9 cellular contexts compared by ENCODE assay signal in the genomic region with DNA sequence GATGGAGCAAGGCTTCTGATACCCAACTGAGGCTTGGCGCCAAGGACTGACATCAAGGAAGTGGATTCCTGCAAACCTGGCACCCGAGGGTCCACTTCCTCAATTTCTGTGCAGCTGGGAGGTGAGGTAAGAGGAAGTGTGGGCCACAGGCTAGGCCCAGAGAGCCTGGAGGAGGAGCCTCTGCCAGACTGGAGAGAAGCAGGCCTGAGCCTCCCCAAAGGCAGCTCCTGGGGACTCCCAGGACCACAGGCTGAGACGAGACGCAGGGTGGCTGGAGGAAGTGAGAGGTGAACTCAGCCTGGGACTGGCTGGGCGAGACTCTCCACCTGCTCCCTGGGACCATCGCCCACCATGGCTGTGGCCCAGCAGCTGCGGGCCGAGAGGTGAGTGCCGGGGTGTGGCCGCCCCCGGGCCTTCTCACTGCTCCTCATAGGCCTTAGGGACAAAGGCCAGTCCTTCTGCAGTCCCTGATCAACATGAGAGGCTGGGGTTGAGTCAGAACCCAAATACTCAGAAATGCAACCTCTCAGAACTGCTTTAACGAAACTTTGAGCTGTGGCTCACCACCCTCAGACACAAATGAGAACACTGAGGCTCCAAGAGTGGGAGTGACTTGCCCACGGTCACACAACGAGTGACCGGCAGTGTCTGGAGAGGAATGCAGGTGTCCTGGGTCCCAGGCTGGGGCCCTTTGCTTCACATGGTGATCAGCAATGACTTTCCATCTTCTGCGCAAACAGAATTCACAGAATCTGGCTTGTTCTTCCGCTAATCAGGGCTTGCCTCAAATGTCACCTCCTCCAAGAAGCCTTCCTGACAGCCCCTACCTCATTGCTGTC. TPM values are rescaled to one million over a fixed set of nuclear protein-coding genes. Genes with fewer than 3 reads are reported as not detected.
DNase-seq lines count a peak whose midpoint lies in the region; ATAC-seq lines count a peak whose summit lies in the region.
"Had no signal": no experiment of that assay in that cellular context is flagged by ENCODE, and none has a peak within 500 bp of the region (broad histone marks: within the 10 kb centered on the region; RNA-seq: fewer than 3 reads in every experiment).

TSS of gene NCF4 (plus strand) at position 186 of the 839 bp plus-strand sequence. CDS start at position 352, 166 bp downstream.

- peaks cover 2 to 4% of the 10 kb centered on the region in 2 donors for H3K27me3 Mint-ChIP-seq in CD4-positive, alpha-beta memory T cell
- H3K27me3 Mint-ChIP-seq in activated CD8-positive, alpha-beta T cell treated with anti-CD3 and anti-CD28 coated beads, Interleukin-2, amount 10 ng/mL, durations not matched to agents 7 days and 5 days (ENCODE audit: low read depth), result no peaks in the 10 kb centered on the region
- H3K27me3 Mint-ChIP-seq in immature natural killer cell (ENCODE audit: low read depth in 3 of 3), result peaks cover 2 to 7% (median 4%) of the 10 kb centered on the region in 3 donors
- H3K27me3 Mint-ChIP-seq in stimulated activated naive CD8-positive, alpha-beta T cell treated with anti-CD3 and anti-CD28 coated beads, Interleukin-15, Interleukin-2, amounts not matched to agents 100 ng/mL and 50 ng/mL, for 24 hours, result peaks cover 5% of the 10 kb centered on the region

- peak; percentile 15 to 66 (median 32) for DNase-seq in CD4-positive, alpha-beta memory T cell
- peak; percentile 70 for DNase-seq in activated CD8-positive, alpha-beta T cell treated with anti-CD3 and anti-CD28 coated beads, Interleukin-2, amount 10 ng/mL, durations not matched to agents 7 days and 5 days
- DNase-seq in immature natural killer cell, result no peak
- DNase-seq in NCI-H2196 treated with DMSO at 0.1 percent for 48 hours (lab: John Stamatoyannopoulos, UW; ENCODE audit: unreplicated experiment), result no peak
- DNase-seq in NCI-H128 (lab: John Stamatoyannopoulos, UW; ENCODE audit: unreplicated experiment), result no peak

- intact Hi-C loops in CD4-positive, alpha-beta memory T cell (cut with micrococcal nuclease), result no loop called here

- H3K36me3 Mint-ChIP-seq in CD4-positive, alpha-beta memory T cell, result peaks cover 15 to 16% of the 10 kb centered on the region in 2 donors
- peaks cover 27% of the 10 kb centered on the region for H3K36me3 Mint-ChIP-seq in activated CD8-positive, alpha-beta T cell treated with anti-CD3 and anti-CD28 coated beads, Interleukin-2, amount 10 ng/mL, durations not matched to agents 7 days and 5 days (ENCODE audit: low read depth)
- H3K36me3 Mint-ChIP-seq in immature natural killer cell, result no peaks in the 10 kb centered on the region
- no peaks in the 10 kb centered on the region for H3K36me3 Mint-ChIP-seq in stimulated activated naive CD8-positive, alpha-beta T cell treated with anti-CD3 and anti-CD28 coated beads, Interleukin-15, Interleukin-2, amounts not matched to agents 100 ng/mL and 50 ng/mL, for 24 hours (ENCODE audit: low read depth)

- peak; percentile 60 for ATAC-seq in GM19438 (IDR thresholded peaks at IDR 0.05; ENCODE audit: low read depth, unreplicated experiment)
- peak; percentile 65 for ATAC-seq in HG03460 (IDR thresholded peaks at IDR 0.05; ENCODE audit: unreplicated experiment)
- peak; percentile 80 for ATAC-seq in activated CD8-positive, alpha-beta T cell treated with anti-CD3 and anti-CD28 coated beads, Interleukin-2, amount 10 ng/mL, durations not matched to agents 7 days and 5 days

- peak within 1 kb of the TSS; percentile 35 to 56 for H3K4me3 ChIP-seq in CD4-positive, alpha-beta memory T cell (ENCODE audit: low read length in 2 of 2)

- no peaks in the 10 kb centered on the region for H3K9me3 ChIP-seq in CD4-positive, alpha-beta memory T cell (ENCODE audit: control insufficient read depth in 1 of 2, low read length in 2 of 2)

- peak within 1 kb of the TSS; percentile 83 to 95 (median 90) for H3K27ac Mint-ChIP-seq in CD4-positive, alpha-beta memory T cell
- peak within 1 kb of the TSS; percentile 99 for H3K27ac Mint-ChIP-seq in activated CD8-positive, alpha-beta T cell treated with anti-CD3 and anti-CD28 coated beads, Interleukin-2, amount 10 ng/mL, durations not matched to agents 7 days and 5 days
- H3K27ac Mint-ChIP-seq in immature natural killer cell, result peak within 1 kb of the TSS in 4 of 6 donors; percentile 31 to 64 (median 44)
- H3K27ac Mint-ChIP-seq in stimulated activated naive CD8-positive, alpha-beta T cell treated with anti-CD3 and anti-CD28 coated beads, Interleukin-15, Interleukin-2, amounts not matched to agents 100 ng/mL and 50 ng/mL, for 24 hours, result peak within 1 kb of the TSS; percentile 89

- CTCF ChIA-PET in CD4-positive, alpha-beta memory T cell (lab: Charles Lee; ENCODE audit: partially characterized antibody), result interaction anchor here (0.6 to 11.6 kb wide), 6 partner anchors 8 to 121 kb away, joined by 3 to 112 read pairs (median 7); no protein-coding TSS in a partner anchor
- CTCF ChIA-PET in activated CD8-positive, alpha-beta T cell treated with anti-CD3 and anti-CD28 coated beads, Interleukin-2, amount 10 ng/mL, durations not matched to agents 7 days and 5 days (lab: Charles Lee), result interaction anchor here (0.9 to 12.5 kb wide), 12 partner anchors 8 to 338 kb away, joined by 3 to 332 read pairs (median 6); partner anchors contain the start of gene IFT27

- H3K9me3 Mint-ChIP-seq in CD4-positive, alpha-beta memory T cell, result no peaks in the 10 kb centered on the region
- no peaks in the 10 kb centered on the region for H3K9me3 Mint-ChIP-seq in activated CD8-positive, alpha-beta T cell treated with anti-CD3 and anti-CD28 coated beads, Interleukin-2, amount 10 ng/mL, durations not matched to agents 7 days and 5 days (ENCODE audit: insufficient read depth)
- H3K9me3 Mint-ChIP-seq in immature natural killer cell, result no peaks in the 10 kb centered on the region
- no peaks in the 10 kb centered on the region for H3K9me3 Mint-ChIP-seq in stimulated activated naive CD8-positive, alpha-beta T cell treated with anti-CD3 and anti-CD28 coated beads, Interleukin-15, Interleukin-2, amounts not matched to agents 100 ng/mL and 50 ng/mL, for 24 hours

- H3K4me1 ChIP-seq in CD4-positive, alpha-beta memory T cell (ENCODE audit: insufficient read depth, low read length), result peaks cover 36% of the 10 kb centered on the region

- peak within 1 kb of the TSS; percentile 54 for H3K27ac ChIP-seq in CD4-positive, alpha-beta memory T cell (ENCODE audit: low read depth, low read length)

- POLR2A ChIA-PET in CD4-positive, alpha-beta memory T cell (lab: Charles Lee; ENCODE audit: partially characterized antibody), result interaction anchor here (0.8 to 3.8 kb wide), 8 partner anchors 9 to 288 kb away, joined by 3 to 18 read pairs (median 6); partner anchors contain the start of gene IFT27
- POLR2A ChIA-PET in activated CD8-positive, alpha-beta T cell treated with anti-CD3 and anti-CD28 coated beads, Interleukin-2, amount 10 ng/mL, durations not matched to agents 7 days and 5 days (lab: Charles Lee), result interaction anchor here (0.8 to 2.4 kb wide), 5 partner anchors 13 to 85 kb away, joined by 3 to 14 read pairs (median 4); partner anchors contain the start of gene IFT27

- peak within 1 kb of the TSS; percentile 71 to 86 (median 82) for H3K4me3 Mint-ChIP-seq in CD4-positive, alpha-beta memory T cell
- H3K4me3 Mint-ChIP-seq in activated CD8-positive, alpha-beta T cell treated with anti-CD3 and anti-CD28 coated beads, Interleukin-2, amount 10 ng/mL, durations not matched to agents 7 days and 5 days, result peak within 1 kb of the TSS; percentile 80
- peak within 1 kb of the TSS in 1 of 5 donors; percentile 21 for H3K4me3 Mint-ChIP-seq in immature natural killer cell
- peak within 1 kb of the TSS; percentile 40 for H3K4me3 Mint-ChIP-seq in stimulated activated naive CD8-positive, alpha-beta T cell treated with anti-CD3 and anti-CD28 coated beads, Interleukin-15, Interleukin-2, amounts not matched to agents 100 ng/mL and 50 ng/mL, for 24 hours

- peaks cover 12 to 36% (median 25%) of the 10 kb centered on the region in 4 donors for H3K4me1 Mint-ChIP-seq in CD4-positive, alpha-beta memory T cell
- H3K4me1 Mint-ChIP-seq in activated CD8-positive, alpha-beta T cell treated with anti-CD3 and anti-CD28 coated beads, Interleukin-2, amount 10 ng/mL, durations not matched to agents 7 days and 5 days (ENCODE audit: low read depth), result peaks cover 84% of the 10 kb centered on the region
- peaks cover 6 to 7% of the 10 kb centered on the region in 2 donors for H3K4me1 Mint-ChIP-seq in immature natural killer cell
- H3K4me1 Mint-ChIP-seq in stimulated activated naive CD8-positive, alpha-beta T cell treated with anti-CD3 and anti-CD28 coated beads, Interleukin-15, Interleukin-2, amounts not matched to agents 100 ng/mL and 50 ng/mL, for 24 hours (ENCODE audit: low read depth), result peaks cover 52% of the 10 kb centered on the region

- no peaks in the 10 kb centered on the region for H3K27me3 ChIP-seq in CD4-positive, alpha-beta memory T cell (ENCODE audit: insufficient read depth, low read length)

- peaks cover 5% of the 10 kb centered on the region for H3K36me3 ChIP-seq in CD4-positive, alpha-beta memory T cell (ENCODE audit: insufficient read depth, low read length)

RNA-seq across cellular contexts. Expression of gene NCF4, which starts in this region (rescaled TPM):
- 10 to 100 TPM; 16.6 to 17.5 TPM for total RNA-seq in CD4-positive, alpha-beta memory T cell
- 10 to 100 TPM; 26.8 to 28.0 TPM for polyA plus RNA-seq in CD4-positive, alpha-beta memory T cell
- 10 to 100 TPM; 44.1 to 48.2 TPM for total RNA-seq in activated CD8-positive, alpha-beta T cell treated with anti-CD3 and anti-CD28 coated beads, Interleukin-2, amount 10 ng/mL, durations not matched to agents 7 days and 5 days
- 1 to 10 TPM in 2 of 3 donors, under 1 TPM in 1; 0.75 to 3.1 (median 3.0) TPM for polyA plus RNA-seq in immature natural killer cell
- total RNA-seq: bronchial epithelial cell had no signal

Comparison
In these comparisons a context has a peak if more than half of its experiments do, and no peak if none do; other contexts are left out.
1. RNA of gene NCF4 (polyA plus RNA-seq): 26.8 to 28.0 TPM in CD4-positive, alpha-beta memory T cell; 0.75 to 3.1 TPM in immature natural killer cell; every median in the first group is over 4 times any median in the second.
2. DNase-seq: peak in CD4-positive, alpha-beta memory T cell (5 of 5) and activated CD8-positive, alpha-beta T cell treated with anti-CD3 and anti-CD28 coated beads, Interleukin-2, amount 10 ng/mL, durations not matched to agents 7 days and 5 days (single experiment); none in immature natural killer cell (0 of 3), NCI-H2196 treated with DMSO at 0.1 percent for 48 hours (single experiment) and NCI-H128 (single experiment).
3. H3K27ac Mint-ChIP-seq: peak in every context shown above with its lines; median percentile 99 in activated CD8-positive, alpha-beta T cell treated with anti-CD3 and anti-CD28 coated beads, Interleukin-2, amount 10 ng/mL, durations not matched to agents 7 days and 5 days; 90 in CD4-positive, alpha-beta memory T cell; 89 in stimulated activated naive CD8-positive, alpha-beta T cell treated with anti-CD3 and anti-CD28 coated beads, Interleukin-15, Interleukin-2, amounts not matched to agents 100 ng/mL and 50 ng/mL, for 24 hours; 44 in immature natural killer cell.
4. Peak in every context shown above with its lines, with median percentiles within 50 percentile points of each other: ATAC-seq.